1 cellular context compared by ENCODE assay signal in the genomic region with DNA sequence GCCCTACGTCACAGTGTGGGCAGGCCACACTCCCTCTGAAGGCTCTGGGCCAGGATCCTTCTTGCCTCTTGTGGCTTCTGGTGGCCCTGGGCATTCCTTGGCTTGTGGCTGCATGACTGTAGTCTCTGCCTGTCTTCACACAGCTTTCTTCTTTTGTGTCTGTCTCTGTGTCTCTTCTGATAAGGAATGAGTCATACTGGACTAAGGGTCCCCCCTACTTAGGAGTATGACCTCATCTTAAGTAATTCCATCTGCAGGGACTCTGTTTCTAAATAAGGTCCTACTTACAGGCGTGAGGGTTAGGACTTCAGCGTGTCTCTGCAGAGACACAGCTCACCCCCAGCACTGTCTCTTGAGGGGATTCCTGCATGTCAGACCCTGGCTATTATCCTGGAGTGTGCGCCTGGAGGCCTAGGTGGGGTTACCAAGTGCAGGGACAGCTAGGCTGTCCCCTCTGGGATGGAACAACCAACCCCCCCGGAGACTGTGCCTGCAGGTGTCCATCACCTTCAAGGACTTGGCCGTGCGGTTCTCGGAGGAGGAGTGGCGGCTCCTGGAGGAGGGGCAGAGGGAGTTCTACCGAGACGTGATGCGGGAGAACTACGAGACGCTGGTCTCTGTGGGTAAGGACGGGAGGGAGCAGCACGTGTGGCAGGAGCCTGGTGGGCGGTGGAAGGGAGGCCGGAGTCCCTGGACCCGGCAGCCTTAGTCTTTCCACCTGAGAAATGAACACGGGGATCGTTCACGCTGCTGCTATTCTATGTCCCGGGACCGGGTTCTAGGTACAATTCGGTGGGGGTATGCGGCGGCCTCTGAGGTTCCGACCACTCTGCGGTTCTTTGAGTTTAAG.
TF ChIP-seq lines count a peak whose summit lies in the region.

No MANE protein-coding gene starts in this region.

TF ChIP-seq in HCT116, 20 proteins besides CTCF, POLR2A, EP300 and RAD21 (continued from another document):
- no peak for TF ChIP-seq EZH2phosphoT487 (IDR thresholded peaks at IDR 0.05; ENCODE audit: borderline replicate concordance)
- no peak for TF ChIP-seq YY1 (IDR thresholded peaks at IDR 0.05; ENCODE audit: extremely low read depth, insufficient replicate concordance, low read depth, low read length)
- TF ChIP-seq, protein P1, sequence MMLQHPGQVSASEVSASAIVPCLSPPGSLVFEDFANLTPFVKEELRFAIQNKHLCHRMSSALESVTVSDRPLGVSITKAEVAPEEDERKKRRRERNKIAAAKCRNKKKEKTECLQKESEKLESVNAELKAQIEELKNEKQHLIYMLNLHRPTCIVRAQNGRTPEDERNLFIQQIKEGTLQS (IDR thresholded peaks at IDR 0.05): no peak
- TF ChIP-seq EGR1 (IDR thresholded peaks at IDR 0.05; ENCODE audit: low read depth): no peak
TF ChIP-seq in HCT116: peak in this region for 0.
